In the genomic region with DNA sequence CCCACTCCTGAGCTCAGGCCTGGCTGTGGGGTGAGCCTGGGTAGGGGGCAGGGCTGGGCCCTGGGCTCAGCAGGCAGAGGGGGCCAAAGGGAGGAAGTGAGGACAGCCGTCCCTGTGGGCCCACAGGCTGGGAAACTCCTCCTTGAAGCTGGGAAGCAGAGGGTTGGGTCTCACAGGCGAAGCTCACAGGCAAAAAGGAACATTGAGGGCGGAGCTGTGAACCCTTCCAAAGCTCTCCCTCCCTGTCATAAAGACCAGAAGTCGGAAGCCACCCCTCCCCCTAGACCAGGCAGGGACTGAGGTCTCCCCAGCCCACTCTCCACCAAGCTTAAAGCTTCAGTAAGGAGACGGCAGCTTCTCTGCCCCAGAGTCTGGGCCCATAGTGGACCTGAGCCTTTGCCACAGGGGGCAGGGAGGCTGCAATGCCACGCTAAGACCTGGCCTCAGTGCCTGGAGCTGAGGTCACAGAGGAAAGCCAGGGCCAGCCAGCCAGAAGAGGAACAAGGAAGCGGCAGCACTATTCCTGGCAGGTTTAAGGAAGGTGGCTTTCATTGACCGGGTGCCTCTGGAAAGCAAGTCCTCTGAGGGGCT, we compare ENCODE assay signal across 1 cellular context.
A peak's percentile ranks its signal among the peaks of the same experiment; 100 is the strongest.
TF ChIP-seq lines count a peak whose summit lies in the region.

No MANE protein-coding gene starts in this region.

TF ChIP-seq in GM12878, 131 proteins besides CTCF, POLR2A, EP300 and RAD21:
- TF ChIP-seq, protein P1, sequence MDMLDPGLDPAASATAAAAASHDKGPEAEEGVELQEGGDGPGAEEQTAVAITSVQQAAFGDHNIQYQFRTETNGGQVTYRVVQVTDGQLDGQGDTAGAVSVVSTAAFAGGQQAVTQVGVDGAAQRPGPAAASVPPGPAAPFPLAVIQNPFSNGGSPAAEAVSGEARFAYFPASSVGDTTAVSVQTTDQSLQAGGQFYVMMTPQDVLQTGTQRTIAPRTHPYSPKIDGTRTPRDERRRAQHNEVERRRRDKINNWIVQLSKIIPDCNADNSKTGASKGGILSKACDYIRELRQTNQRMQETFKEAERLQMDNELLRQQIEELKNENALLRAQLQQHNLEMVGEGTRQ (IDR thresholded peaks at IDR 0.05; ENCODE audit: borderline replicate concordance, low read depth, low read length) = no peak
- TF ChIP-seq SPI1 (IDR thresholded peaks at IDR 0.05; ENCODE audit: borderline replicate concordance, insufficient read depth, low read depth, low read length) = peak; percentile 14; the same call in 1 of the 2 replicates
- TF ChIP-seq NBN (IDR thresholded peaks at IDR 0.05) = no peak
